In genomic region chr2:160303527-160303926, GRCh38 we compare ENCODE assay signal across 22 cellular contexts.
"Had no signal": no experiment of that assay in that cellular context is flagged by ENCODE, and none has a peak within 500 bp of the region (broad histone marks: within the 10 kb centered on the region; RNA-seq: fewer than 3 reads in every experiment).

No MANE protein-coding gene starts in this region.

- H3K27ac ChIP-seq: body of pancreas, coronary artery, thoracic aorta, upper lobe of left lung had no signal

- H3K4me1 ChIP-seq: body of pancreas had no signal

- H3K27ac Mint-ChIP-seq: activated CD4-positive, alpha-beta T cell treated with anti-CD3 and anti-CD28 coated beads for 36 hours; activated naive CD8-positive, alpha-beta T cell treated with anti-CD3 and anti-CD28 coated beads, Interleukin-2, amount 10 ng/mL, durations not matched to agents 7 days and 5 days; activated T-helper 1 cell treated with anti-CD3 and anti-CD28 coated beads, Interleukin-12 subunit alpha, Interleukin-12 subunit beta, Interleukin-2, Interleukin-4 antibody, amounts not matched to agents 30 ng/mL and 10 ng/mL and 1 ng/mL, durations not matched to agents 14 hours and 24 hours and 36 hours; memory B cell; stimulated activated naive B cell treated with anti-CD40 and anti-IgM and Interleukin-4, amounts not matched to agents 10 μg/mL and 1 μg/mL and 100 μg/mL, for 72 hours; WTC11 had no signal

- H3K9me3 Mint-ChIP-seq: activated naive CD8-positive, alpha-beta T cell treated with anti-CD3 and anti-CD28 coated beads, Interleukin-2, amount 10 ng/mL, durations not matched to agents 7 days and 5 days; activated T-helper 1 cell treated with anti-CD3 and anti-CD28 coated beads, Interleukin-12 subunit alpha, Interleukin-12 subunit beta, Interleukin-2, Interleukin-4 antibody, amounts not matched to agents 30 ng/mL and 10 ng/mL and 1 ng/mL, durations not matched to agents 14 hours and 24 hours and 36 hours; central memory CD8-positive, alpha-beta T cell; memory B cell; stimulated activated naive B cell treated with anti-CD40 and anti-IgM and Interleukin-4, amounts not matched to agents 10 μg/mL and 1 μg/mL and 100 μg/mL, for 72 hours; T-cell; WTC11 had no signal

- H3K4me3 ChIP-seq: body of pancreas, coronary artery, thoracic aorta, upper lobe of left lung had no signal

- ATAC-seq: activated CD4-positive, alpha-beta T cell treated with anti-CD3 and anti-CD28 coated beads for 36 hours; body of pancreas; left lobe of liver; naive thymus-derived CD4-positive, alpha-beta T cell; SK-N-SH treated with all-trans-retinoic acid at 6 μM for 48 hours; stimulated activated naive B cell treated with anti-CD40 and anti-IgM and Interleukin-4, amounts not matched to agents 10 μg/mL and 1 μg/mL and 100 μg/mL, for 72 hours; T-cell; WTC11 had no signal

- H3K4me3 Mint-ChIP-seq: activated CD4-positive, alpha-beta T cell treated with anti-CD3 and anti-CD28 coated beads for 36 hours; activated naive CD8-positive, alpha-beta T cell treated with anti-CD3 and anti-CD28 coated beads, Interleukin-2, amount 10 ng/mL, durations not matched to agents 7 days and 5 days; activated T-helper 1 cell treated with anti-CD3 and anti-CD28 coated beads, Interleukin-12 subunit alpha, Interleukin-12 subunit beta, Interleukin-2, Interleukin-4 antibody, amounts not matched to agents 30 ng/mL and 10 ng/mL and 1 ng/mL, durations not matched to agents 14 hours and 24 hours and 36 hours; central memory CD8-positive, alpha-beta T cell; memory B cell; naive thymus-derived CD4-positive, alpha-beta T cell; stimulated activated naive B cell treated with anti-CD40 and anti-IgM and Interleukin-4, amounts not matched to agents 10 μg/mL and 1 μg/mL and 100 μg/mL, for 72 hours; T-cell; WTC11 had no signal

- DNase-seq: activated CD4-positive, alpha-beta T cell treated with anti-CD3 and anti-CD28 coated beads for 36 hours; activated CD4-positive, alpha-beta T cell treated with anti-CD3 and anti-CD28 coated beads, Interleukin-2, amount 50 U/mL, for 48 hours; activated naive CD8-positive, alpha-beta T cell treated with anti-CD3 and anti-CD28 coated beads, Interleukin-2, amount 10 ng/mL, durations not matched to agents 7 days and 5 days; activated T-cell treated with anti-CD3 and anti-CD28 coated beads for 4 hours; amygdala; body of pancreas; foreskin melanocyte; kidney; naive thymus-derived CD4-positive, alpha-beta T cell; posterior cingulate gyrus; stimulated activated CD4-positive, alpha-beta T cell treated with anti-CD3 and anti-CD28 coated beads, Interleukin-4, amount 100 ng/mL, for 4 hours; stimulated activated naive B cell treated with anti-CD40 and anti-IgM and Interleukin-4, amounts not matched to agents 10 μg/mL and 1 μg/mL and 100 μg/mL, for 72 hours; T-cell; upper lobe of left lung had no signal

- H3K9me3 ChIP-seq: body of pancreas, thoracic aorta, upper lobe of left lung had no signal

- H3K27me3 ChIP-seq: body of pancreas, upper lobe of left lung had no signal

- H3K4me1 Mint-ChIP-seq: memory B cell; stimulated activated naive B cell treated with anti-CD40 and anti-IgM and Interleukin-4, amounts not matched to agents 10 μg/mL and 1 μg/mL and 100 μg/mL, for 72 hours had no signal

- H3K36me3 ChIP-seq: thoracic aorta had no signal

- H3K27me3 Mint-ChIP-seq: activated CD4-positive, alpha-beta T cell treated with anti-CD3 and anti-CD28 coated beads for 36 hours; activated naive CD8-positive, alpha-beta T cell treated with anti-CD3 and anti-CD28 coated beads, Interleukin-2, amount 10 ng/mL, durations not matched to agents 7 days and 5 days; central memory CD8-positive, alpha-beta T cell; memory B cell; naive thymus-derived CD4-positive, alpha-beta T cell; stimulated activated naive B cell treated with anti-CD40 and anti-IgM and Interleukin-4, amounts not matched to agents 10 μg/mL and 1 μg/mL and 100 μg/mL, for 72 hours; T-cell had no signal
